ENCODE assay signal across 32 cellular contexts in the genomic region with DNA sequence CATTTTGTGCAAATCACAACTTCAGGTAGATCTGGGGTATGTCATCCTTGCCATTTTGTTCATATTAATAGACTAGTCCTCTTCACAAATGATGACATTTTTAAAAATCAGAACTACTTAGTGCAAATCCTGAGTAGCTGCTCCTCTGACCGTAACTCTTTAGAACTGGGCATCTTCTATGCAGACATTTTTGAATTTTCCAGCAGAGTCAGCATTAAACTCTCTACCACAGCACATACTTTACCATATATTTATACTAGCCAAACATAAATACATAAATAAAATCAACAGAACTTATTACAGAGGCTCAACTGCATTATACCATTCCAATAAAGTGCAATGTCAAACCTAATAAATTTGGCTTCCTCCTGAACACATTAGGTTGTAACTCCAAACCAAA. TPM values are rescaled to one million over a fixed set of nuclear protein-coding genes. Genes with fewer than 3 reads are reported as not detected.
"Had no signal": no experiment of that assay in that cellular context is flagged by ENCODE, and none has a peak within 500 bp of the region (broad histone marks: within the 10 kb centered on the region; RNA-seq: fewer than 3 reads in every experiment).

No MANE protein-coding gene starts in this region.

- H3K9me3 ChIP-seq: colonic mucosa, esophagus muscularis mucosa, esophagus squamous epithelium, gastrocnemius medialis, gastroesophageal sphincter, heart left ventricle had no signal

- H3K4me1 ChIP-seq: colonic mucosa, foreskin keratinocyte, gastrocnemius medialis, heart right ventricle had no signal

- H3K36me3 ChIP-seq: colonic mucosa, esophagus muscularis mucosa, esophagus squamous epithelium, gastrocnemius medialis, gastroesophageal sphincter, heart left ventricle, heart right ventricle had no signal

- H3K4me3 ChIP-seq: colonic mucosa, coronary artery, dorsolateral prefrontal cortex, esophagus muscularis mucosa, esophagus squamous epithelium, gastrocnemius medialis, gastroesophageal sphincter, heart left ventricle, heart right ventricle had no signal

- ATAC-seq: effector memory CD8-positive, alpha-beta T cell; esophagus mucosa; foreskin keratinocyte; gastrocnemius medialis; gastroesophageal sphincter; heart left ventricle; heart right ventricle had no signal

- DNase-seq: colonic mucosa; cortex of kidney; dermis blood vessel endothelial cell; dorsolateral prefrontal cortex; effector CD4-positive, alpha-beta T cell; effector CD8-positive, alpha-beta T cell; effector memory CD4-positive, alpha-beta T cell; effector memory CD8-positive, alpha-beta T cell; endodermal cell; erythroblast; esophagus squamous epithelium; foreskin fibroblast; foreskin keratinocyte; foreskin melanocyte; gastrocnemius medialis; glutamatergic neuron; head of caudate nucleus; heart left ventricle; heart right ventricle had no signal

- H3K27ac ChIP-seq: colonic mucosa, coronary artery, dorsolateral prefrontal cortex, epithelial cell of prostate, esophagus muscularis mucosa, esophagus squamous epithelium, foreskin keratinocyte, gastrocnemius medialis, gastroesophageal sphincter, heart left ventricle, heart right ventricle had no signal

- FAIRE-seq: colon, endometrium, endothelial cell of umbilical vein, frontal cortex had no signal

RNA-seq across cellular contexts. Expression of gene SLITRK2, which starts 4.5 kb away (rescaled TPM):
- total RNA-seq: dermis blood vessel endothelial cell, dermis microvascular lymphatic vessel endothelial cell, endothelial cell of umbilical vein, epithelial cell of proximal tubule, esophagus mucosa, fibroblast of villous mesenchyme, foreskin keratinocyte, glomerular endothelial cell had no signal
- polyA plus RNA-seq: endothelial cell of umbilical vein, foreskin keratinocyte had no signal
